In genomic region chr16:29975811-29976511, GRCh38 we compare ENCODE assay signal across 9 cellular contexts. TPM values are rescaled to one million over a fixed set of nuclear protein-coding genes. Genes with fewer than 3 reads are reported as not detected.
DNase-seq lines count a peak whose midpoint lies in the region; ATAC-seq and TF ChIP-seq lines count a peak whose summit lies in the region.
"Had no signal": no experiment of that assay in that cellular context is flagged by ENCODE, and none has a peak within 500 bp of the region (broad histone marks: within the 10 kb centered on the region; RNA-seq: fewer than 3 reads in every experiment).

No MANE protein-coding gene starts in this region.

- H3K79me2 ChIP-seq in mesendoderm (ENCODE audit: control insufficient read depth, insufficient read depth, low read length), result peaks cover 28% of the 10 kb centered on the region

- peak overlapping the region; percentile 98 for H3K27ac Mint-ChIP-seq in MCF 10A (ENCODE audit: low read depth, unreplicated experiment)

- peaks cover 27% of the 10 kb centered on the region for H3K4me1 Mint-ChIP-seq in MCF 10A (ENCODE audit: insufficient read depth, unreplicated experiment)

- H3K56ac ChIP-seq in mesendoderm (ENCODE audit: low read length), result peak overlapping the region; percentile 51

- no peak overlapping the region for H4K8ac ChIP-seq in mesendoderm (ENCODE audit: low read depth, low read length)

- H3K4me1 ChIP-seq in HEK293 (ENCODE audit: control insufficient read depth, insufficient read depth, low read length) (peaks cover 8% of the 10 kb centered on the region), mesendoderm (ENCODE audit: control insufficient read depth, low read depth, low read length) (peaks cover 12% of the 10 kb centered on the region)

- no peaks in the 10 kb centered on the region for H3K27me3 ChIP-seq in mesendoderm (ENCODE audit: insufficient read depth, low read length, poor library complexity)

- H4K5ac ChIP-seq in mesendoderm (ENCODE audit: low read length), result no peak overlapping the region

- H2BK5ac ChIP-seq in mesendoderm (ENCODE audit: low read length), result no peak overlapping the region

- intact Hi-C loops in MCF 10A (cut with micrococcal nuclease), result loop anchor here (2.0 kb wide), 2 partner anchors 49 to 113 kb away; partner anchors contain the start of genes CDIPT and KCTD13

- H2BK15ac ChIP-seq in mesendoderm (replicated peaks; ENCODE audit: low read depth), result no peak overlapping the region

- H3K27ac ChIP-seq in 22Rv1 (peak overlapping the region; percentile 84; the same call in 1 of the 2 replicates), HEK293 (ENCODE audit: extremely low read depth, low read depth, low read length) (no peak overlapping the region; the same call in 1 of the 2 replicates), mesendoderm (ENCODE audit: low read depth, low read length) (no peak overlapping the region)

- POLR2A ChIA-PET in HEK293 (lab: Yijun Ruan, JAX), result interaction anchor here (0.8 to 5.4 kb wide), 8 partner anchors 10 to 160 kb away, joined by 3 to 58 read pairs (median 4); partner anchors contain the start of genes HIRIP3, KCTD13, PAGR1 and SEZ6L2
- POLR2A ChIA-PET in MCF 10A (lab: Yijun Ruan, JAX), result interaction anchor here (0.6 to 5.8 kb wide), 11 partner anchors 9 to 225 kb away, joined by 3 to 75 read pairs (median 20); partner anchors contain the start of genes ASPHD1, HIRIP3, INO80E and KCTD13

- no peak overlapping the region for H3K23ac ChIP-seq in mesendoderm (ENCODE audit: low read length)

- H3K36me3 ChIP-seq in HEK293 (ENCODE audit: control insufficient read depth in 2 of 2, insufficient read depth in 1 of 2, low read length in 2 of 2), result peaks cover 5 to 71% of the 10 kb centered on the region in 2 experiments; a peak in 1 of 3 replicates
- H3K36me3 ChIP-seq in mesendoderm (ENCODE audit: control insufficient read depth, insufficient read depth, low read length), result peaks cover 4% of the 10 kb centered on the region

- no peak overlapping the region; the same call in 1 of the 2 replicates for H3K4me3 ChIP-seq in HEK293 (ENCODE audit: low read depth, low read length)
- H3K4me3 ChIP-seq in mesendoderm (ENCODE audit: low read length), result no peak overlapping the region

- H3K36me3 Mint-ChIP-seq in MCF 10A (ENCODE audit: insufficient read depth, unreplicated experiment), result peaks cover 40% of the 10 kb centered on the region

- DNase-seq in MCF 10A (ENCODE audit: unreplicated experiment) (no peak), mesendoderm (no peak), KG1 (lab: John Stamatoyannopoulos, UW) (no peak), middle frontal gyrus (ENCODE audit: extremely low spot score, low spot score) (no peak)
- DNase-seq: NCI-H2029 had no signal

- peak overlapping the region; percentile 57 for H3K9ac ChIP-seq in mesendoderm (ENCODE audit: low read length)

- WGBS in mesendoderm (ENCODE audit: extremely low coverage, insufficient coverage, low lambda C conversion rate), result no CpG with 5 or more reads among the region's 6 CpGs

- no peak overlapping the region for H2BK120ac ChIP-seq in mesendoderm (ENCODE audit: low read depth, low read length)

- peaks cover 27% of the 10 kb centered on the region for H3K79me1 ChIP-seq in mesendoderm (ENCODE audit: low read length)

- TF ChIP-seq CTCF in 22Rv1 (IDR thresholded peaks at IDR 0.05), result no peak
- TF ChIP-seq CTCF in HEK293 (tag by site-specific recombination; IDR thresholded peaks at IDR 0.05), result peak; percentile 72
- no peak for TF ChIP-seq CTCF in MCF 10A (IDR thresholded peaks at IDR 0.05; ENCODE audit: unreplicated experiment)

- CTCF ChIA-PET in HEK293 (lab: Yijun Ruan, JAX) (interaction anchor here (0.6 to 2.0 kb wide), 11 partner anchors 9 to 246 kb away, joined by 3 to 8 read pairs (median 3); partner anchors contain the start of gene KCTD13), MCF 10A (lab: Yijun Ruan, JAX) (interaction anchor here (0.6 to 1.6 kb wide), 9 partner anchors 8 to 275 kb away, joined by 3 to 5 read pairs (median 3); no protein-coding TSS in a partner anchor)

- no peaks in the 10 kb centered on the region for H3K9me3 Mint-ChIP-seq in MCF 10A (ENCODE audit: unreplicated experiment)

- no peaks in the 10 kb centered on the region for H3K27me3 Mint-ChIP-seq in MCF 10A (ENCODE audit: insufficient read depth, unreplicated experiment)

- H3K4ac ChIP-seq in mesendoderm (ENCODE audit: low read depth, low read length), result no peak overlapping the region

- H3K4me3 Mint-ChIP-seq in MCF 10A (ENCODE audit: unreplicated experiment), result peak overlapping the region; percentile 96

- no TSS peak for BruUV-seq in MCF 10A (replicated peaks; lab: Mats Ljungman, UMichigan)

- no peak overlapping the region for H3K18ac ChIP-seq in mesendoderm (ENCODE audit: low read length)

- no peaks in the 10 kb centered on the region for H3K9me3 ChIP-seq in HEK293 (ENCODE audit: control insufficient read depth, insufficient read depth, low read depth, low read length)

- no peak for ATAC-seq in HG02938 (IDR thresholded peaks at IDR 0.05; ENCODE audit: unreplicated experiment)
- no peak for ATAC-seq in GM18868 (IDR thresholded peaks at IDR 0.05; ENCODE audit: unreplicated experiment)

- H3K4me2 ChIP-seq in mesendoderm (ENCODE audit: low read length), result peak overlapping the region; percentile 36

- H2AK5ac ChIP-seq in mesendoderm (ENCODE audit: low read length), result no peak overlapping the region

TF ChIP-seq in HEK293, 187 proteins besides CTCF, POLR2A, EP300 and RAD21 (continues in another document):
- TF ChIP-seq ZFP69B (tag by site-specific recombination; IDR thresholded peaks at IDR 0.05) (no peak), ZNF664 (tag by site-specific recombination; IDR thresholded peaks at IDR 0.05) (peak; percentile 50; the same call in 1 of the 2 replicates), PRDM6 (tag by site-specific recombination; IDR thresholded peaks at IDR 0.05) (no peak), ZNF19 (tag by site-specific recombination; IDR thresholded peaks at IDR 0.05; ENCODE audit: low read depth) (no peak), ZNF391 (tag by site-specific recombination; IDR thresholded peaks at IDR 0.05; ENCODE audit: borderline replicate concordance, low read depth) (no peak), ZNF16 (tag by site-specific recombination; IDR thresholded peaks at IDR 0.05; ENCODE audit: low read depth) (no peak), GLIS2 (tag by site-specific recombination; IDR thresholded peaks at IDR 0.05) (no peak), SCRT2 (tag by site-specific recombination; IDR thresholded peaks at IDR 0.05) (peak; percentile 78; the same call in 1 of the 2 replicates), ZNF155 (tag by site-specific recombination; IDR thresholded peaks at IDR 0.05) (no peak), ZNF692 (tag by site-specific recombination; IDR thresholded peaks at IDR 0.05) (0 out of 2 replicates have a peak, but pooled peaks have one; percentile 21), ZNF600 (tag by site-specific recombination; IDR thresholded peaks at IDR 0.05) (peak; percentile 78; the same call in 1 of the 2 replicates), GLIS1 (tag by site-specific recombination; IDR thresholded peaks at IDR 0.05) (peak; percentile 54; the same call in 1 of the 2 replicates), ZNF311 (tag by site-specific recombination; IDR thresholded peaks at IDR 0.05; ENCODE audit: borderline replicate concordance) (no peak), ZNF184 (tag by site-specific recombination; IDR thresholded peaks at IDR 0.05) (no peak), ZNF2 (tag by site-specific recombination; IDR thresholded peaks at IDR 0.05) (no peak), SALL2 (tag by site-specific recombination; IDR thresholded peaks at IDR 0.05; ENCODE audit: borderline replicate concordance) (no peak), ZBTB8A (tag by site-specific recombination; IDR thresholded peaks at IDR 0.05) (peak; percentile 56), ZNF112 (tag by site-specific recombination; IDR thresholded peaks at IDR 0.05) (no peak)

RNA-seq across cellular contexts. Expression of gene TAOK2, which starts 2.3 kb away (rescaled TPM):
- total RNA-seq in MCF 10A (2022), result 29.3 and 33.1 TPM in 2 replicates
- polyA plus RNA-seq in mesendoderm (2013, experiment 1 of 2), result 10.0 TPM
- 10.1 TPM for polyA plus RNA-seq in mesendoderm (2013, experiment 2 of 2)

RNA-seq across cellular contexts. Expression of gene TMEM219, which starts 14.1 kb away (rescaled TPM):
- 62.1 and 68.1 TPM in 2 replicates for total RNA-seq in MCF 10A (2022)
- polyA plus RNA-seq in mesendoderm (2013, experiment 1 of 2), result 43.5 TPM
- 43.6 TPM for polyA plus RNA-seq in mesendoderm (2013, experiment 2 of 2)

RNA-seq across cellular contexts. Expression of gene HIRIP3, which starts 19.5 kb away (rescaled TPM):
- 12.9 and 20.7 TPM in 2 replicates for total RNA-seq in MCF 10A (2022)
- polyA plus RNA-seq in mesendoderm (2013, experiment 1 of 2), result 13.5 TPM
- 14.8 TPM for polyA plus RNA-seq in mesendoderm (2013, experiment 2 of 2)

RNA-seq across cellular contexts. Expression of gene INO80E, which starts 20.1 kb away (rescaled TPM):
- total RNA-seq in MCF 10A (2022), result 82.0 and 90.1 TPM in 2 replicates
- 73.7 TPM for polyA plus RNA-seq in mesendoderm (2013, experiment 1 of 2)
- 74.0 TPM for polyA plus RNA-seq in mesendoderm (2013, experiment 2 of 2)

RNA-seq across cellular contexts. Expression of gene DOC2A, which starts 34.9 kb away (rescaled TPM):
- total RNA-seq in MCF 10A (2022), result 1.2 TPM in 2 replicates
- 0.84 TPM for polyA plus RNA-seq in mesendoderm (2013, experiment 1 of 2)
- 0.73 TPM for polyA plus RNA-seq in mesendoderm (2013, experiment 2 of 2)
